23 cellular contexts compared by ENCODE assay signal in genomic region chr19:12260236-12260635, GRCh38. TPM values are rescaled to one million over a fixed set of nuclear protein-coding genes. Genes with fewer than 3 reads are reported as not detected.
DNase-seq lines count a peak whose midpoint lies in the region; ATAC-seq, FAIRE-seq and TF ChIP-seq lines count a peak whose summit lies in the region.
"Had no signal": no experiment of that assay in that cellular context is flagged by ENCODE, and none has a peak within 500 bp of the region (broad histone marks: within the 10 kb centered on the region; RNA-seq: fewer than 3 reads in every experiment).

No MANE protein-coding gene starts in this region.

- H2AK5ac ChIP-seq in neuronal stem cell (ENCODE audit: low read depth, low read length): no peak overlapping the region

- WGBS in liver: 98% methylated on average over 23 of the region's 23 CpGs
- 98% methylated on average over 10 of the region's 23 CpGs for WGBS in right lobe of liver (ENCODE audit: insufficient coverage, low coverage, low lambda C conversion rate, missing lambda C conversion rate)
- WGBS in K562 (ENCODE audit: insufficient coverage, low coverage, missing lambda C conversion rate): 10% methylated on average over 23 of the region's 23 CpGs
- WGBS in neuronal stem cell (ENCODE audit: extremely low coverage in 2 of 2, insufficient read length in 2 of 2, insufficient replicate concordance in 1 of 2), 2 donors: no CpG with 5 or more reads among the region's 23 CpGs
- WGBS in testis, 2 donors: 47 to 79% methylated on average over 23 of the region's 23 CpGs
- WGBS in smooth muscle cell (ENCODE audit: low lambda C conversion rate): 97% methylated on average over 23 of the region's 23 CpGs

- no peaks in the 10 kb centered on the region for H3K79me1 ChIP-seq in neuronal stem cell (ENCODE audit: low read depth, low read length)

- H3K9me1 ChIP-seq in K562 (ENCODE audit: control insufficient read depth, insufficient read depth, low read length): no peaks in the 10 kb centered on the region

- H3K9me3 Mint-ChIP-seq in natural killer cell treated with Interleukin-12 subunit alpha and Interleukin-12 subunit beta and Interleukin-15 and Interleukin-18, amount 100 ng/mL, for 72 hours: peaks cover 9% of the 10 kb centered on the region

- no peak overlapping the region for H2BK5ac ChIP-seq in neuronal stem cell (ENCODE audit: low read length)

- in situ Hi-C loops in K562 (cut with MboI): no loop called here

- no TSS peak for BruUV-seq in K562 (replicated peaks; lab: Mats Ljungman, UMichigan)

- peak overlapping the region in 2 of 3 donors; percentile 24 to 27 for H3K4me3 ChIP-seq in liver (ENCODE audit: low read depth in 1 of 3, low read length in 3 of 3)
- H3K4me3 ChIP-seq in right lobe of liver: no peak overlapping the region
- no peak overlapping the region for H3K4me3 ChIP-seq in K562
- H3K4me3 ChIP-seq in neuronal stem cell (ENCODE audit: low read length in 2 of 2): no peak overlapping the region
- no peak overlapping the region for H3K4me3 ChIP-seq in testis
- no peak overlapping the region for H3K4me3 ChIP-seq in smooth muscle cell
- H3K4me3 ChIP-seq: BLaER1 had no signal

- H3K36me3 ChIP-seq in liver (ENCODE audit: control insufficient read depth in 4 of 4, insufficient read depth in 3 of 4, low read depth in 1 of 4, low read length in 3 of 4): no peaks in the 10 kb centered on the region
- H3K36me3 ChIP-seq in right lobe of liver: no peaks in the 10 kb centered on the region
- no peaks in the 10 kb centered on the region for H3K36me3 ChIP-seq in K562 (ENCODE audit: control insufficient read depth, insufficient read depth, low read length)
- H3K36me3 ChIP-seq in neuronal stem cell (replicated peaks in 1 of 2; ENCODE audit: control insufficient read depth in 2 of 2, insufficient read depth in 2 of 2, low read length in 2 of 2): no peaks in the 10 kb centered on the region
- H3K36me3 ChIP-seq in testis (ENCODE audit: low read depth, missing control alignments): no peaks in the 10 kb centered on the region
- H3K36me3 ChIP-seq in smooth muscle cell (ENCODE audit: low read depth): no peaks in the 10 kb centered on the region
- H3K36me3 ChIP-seq: BE2C, BLaER1 had no signal

- H3K14ac ChIP-seq in neuronal stem cell (ENCODE audit: low read length): no peak overlapping the region

- CTCF ChIA-PET in K562 (lab: Yijun Ruan, JAX; ENCODE audit: low intra/inter-chr PET ratio): no interaction called here

- H3K27me3 ChIP-seq in liver (ENCODE audit: control insufficient read depth in 4 of 4, insufficient read depth in 4 of 4, low read length in 3 of 4) (no peaks in the 10 kb centered on the region), right lobe of liver (no peaks in the 10 kb centered on the region), K562 (ENCODE audit: control insufficient read depth in 2 of 2, insufficient read depth in 2 of 2, low read length in 2 of 2) (peaks cover 0 to 31% of the 10 kb centered on the region in 2 experiments; a peak in 3 of 5 replicates), neuronal stem cell (ENCODE audit: control insufficient read depth in 3 of 3, insufficient read depth in 3 of 3, low read depth in 1 of 3, low read length in 3 of 3) (no peaks in the 10 kb centered on the region), testis (no peaks in the 10 kb centered on the region), smooth muscle cell (ENCODE audit: low read depth) (no peaks in the 10 kb centered on the region)
- H3K27me3 ChIP-seq: BE2C, BLaER1 had no signal

- H3K4me2 ChIP-seq in K562 (ENCODE audit: insufficient read depth, low read length): no peak overlapping the region
- H3K4me2 ChIP-seq in neuronal stem cell (ENCODE audit: insufficient read depth, low read length, poor library complexity, severe bottlenecking): no peak overlapping the region
- H3K4me2 ChIP-seq in smooth muscle cell: no peak overlapping the region

- H2AFZ ChIP-seq in K562 (ENCODE audit: low read depth, low read length): no peak overlapping the region
- no peak overlapping the region for H2AFZ ChIP-seq in neuronal stem cell (ENCODE audit: low read length)
- H2AFZ ChIP-seq in smooth muscle cell (ENCODE audit: low read depth): no peak overlapping the region

- H2BK120ac ChIP-seq in neuronal stem cell (ENCODE audit: low read depth, low read length): no peak overlapping the region

- POLR2A ChIA-PET in K562 (lab: Yijun Ruan, JAX): interaction anchor here (1.0 kb wide), 1 partner anchor 351 kb away, joined by 4 read pairs; the partner anchor contains the start of genes ZNF490 and ZNF791

- no peak overlapping the region for H4K8ac ChIP-seq in neuronal stem cell (ENCODE audit: low read depth, low read length)

- H3K27ac ChIP-seq in liver (ENCODE audit: low read depth in 1 of 2, low read length in 2 of 2) (no peak overlapping the region), right lobe of liver (no peak overlapping the region), K562 (ENCODE audit: extremely low read depth, low read depth, low read length) (no peak overlapping the region), neuronal stem cell (replicated peaks; ENCODE audit: low read length) (no peak overlapping the region), testis (no peak overlapping the region), smooth muscle cell (ENCODE audit: low read depth) (no peak overlapping the region)
- H3K27ac ChIP-seq: BLaER1, C4-2B had no signal

- H3K79me2 ChIP-seq in K562 (ENCODE audit: control insufficient read depth, insufficient read depth, low read length) (no peaks in the 10 kb centered on the region), smooth muscle cell (ENCODE audit: low read depth) (no peaks in the 10 kb centered on the region)

- H3K9me3 ChIP-seq in liver (ENCODE audit: control insufficient read depth in 4 of 4, low read length in 3 of 4): peaks cover 30 to 43% (median 35%) of the 10 kb centered on the region in 4 donors
- peaks cover 0 to 14% (median 4%) of the 10 kb centered on the region in 4 donors for H3K9me3 ChIP-seq in right lobe of liver
- H3K9me3 ChIP-seq in K562 (replicated peaks; ENCODE audit: control insufficient read depth, insufficient read depth, low read depth, low read length): no peaks in the 10 kb centered on the region
- H3K9me3 ChIP-seq in neuronal stem cell (replicated peaks in 1 of 2; ENCODE audit: control insufficient read depth in 2 of 2, insufficient read depth in 1 of 2, low read depth in 1 of 2, low read length in 2 of 2): peaks cover 15 to 19% of the 10 kb centered on the region in 2 donors
- H3K9me3 ChIP-seq in testis: no peaks in the 10 kb centered on the region
- H3K9me3 ChIP-seq in smooth muscle cell (replicated peaks; ENCODE audit: low read depth): peaks cover 8% of the 10 kb centered on the region
- H3K9me3 ChIP-seq: BE2C had no signal

- H3K23ac ChIP-seq in neuronal stem cell (ENCODE audit: low read depth, low read length, poor library complexity): peak overlapping the region; percentile 14

- no peaks in the 10 kb centered on the region for H3K4me1 ChIP-seq in liver (ENCODE audit: control insufficient read depth in 4 of 4, insufficient read depth in 4 of 4, low read length in 3 of 4)
- no peaks in the 10 kb centered on the region for H3K4me1 ChIP-seq in right lobe of liver
- H3K4me1 ChIP-seq in K562 (replicated peaks in 1 of 2; ENCODE audit: control insufficient read depth in 2 of 2, insufficient read depth in 2 of 2, low read length in 2 of 2): peaks cover 0 to 5% of the 10 kb centered on the region in 2 experiments; a peak in 2 of 5 replicates
- no peaks in the 10 kb centered on the region for H3K4me1 ChIP-seq in neuronal stem cell (ENCODE audit: control insufficient read depth in 2 of 2, insufficient read depth in 1 of 2, low read depth in 1 of 2, low read length in 2 of 2)
- H3K4me1 ChIP-seq in testis: no peaks in the 10 kb centered on the region
- H3K4me1 ChIP-seq in smooth muscle cell (ENCODE audit: low read depth): no peaks in the 10 kb centered on the region
- H3K4me1 ChIP-seq: BE2C, Caco-2 had no signal

- DNase-seq in right lobe of liver (no peak), K562 (ENCODE audit: extremely low read depth in 1 of 4, low spot score in 3 of 4) (no peak), neuronal stem cell (ENCODE audit: low spot score) (no peak), testis (peak; percentile 18), smooth muscle cell (lab: John Stamatoyannopoulos, UW; ENCODE audit: unreplicated experiment) (no peak)
- no peak for DNase-seq in natural killer cell treated with Interleukin-12 subunit alpha and Interleukin-12 subunit beta and Interleukin-15 and Interleukin-18, amount 100 ng/mL, for 72 hours (ENCODE audit: low spot score)
- DNase-seq: 8988T; ACHN; BE2C; Caco-2; Calu3; CD4-positive, alpha-beta T cell; CD8-positive, alpha-beta T cell; DMS79 treated with DMSO at 0.1 percent for 48 hours had no signal

- no peak overlapping the region for H3K9ac ChIP-seq in liver (ENCODE audit: low read depth in 1 of 2, low read length in 2 of 2)
- H3K9ac ChIP-seq in K562 (ENCODE audit: insufficient read depth in 1 of 2, low read depth in 2 of 2, low read length in 2 of 2): no peak overlapping the region
- H3K9ac ChIP-seq in neuronal stem cell (ENCODE audit: low read depth, low read length, poor library complexity): no peak overlapping the region
- no peak overlapping the region for H3K9ac ChIP-seq in smooth muscle cell (ENCODE audit: low read depth)
- H3K9ac ChIP-seq: BLaER1 had no signal

- no peak overlapping the region for H2BK12ac ChIP-seq in neuronal stem cell (ENCODE audit: low read length)

- TF ChIP-seq CTCF in liver (IDR thresholded peaks at IDR 0.05; ENCODE audit: low read depth, low read length, missing input control) (no peak), right lobe of liver (IDR thresholded peaks at IDR 0.05) (no peak), K562 (IDR thresholded peaks at IDR 0.05 in 2 of 3, conservative IDR thresholded peaks at IDR 0.05 in 1 of 3; ENCODE audit: insufficient read depth in 2 of 3, low read depth in 1 of 3, low read length in 3 of 3) (no peak), testis (IDR thresholded peaks at IDR 0.05) (no peak), smooth muscle cell (IDR thresholded peaks at IDR 0.05; ENCODE audit: borderline replicate concordance, insufficient read depth, poor library complexity, severe bottlenecking) (no peak)

- H4K91ac ChIP-seq in neuronal stem cell (ENCODE audit: low read depth, low read length, poor library complexity): no peak overlapping the region

- TF ChIP-seq POLR2A in right lobe of liver (IDR thresholded peaks at IDR 0.05): no peak
- no peak for TF ChIP-seq POLR2A in K562 (conservative IDR thresholded peaks at IDR 0.05)
- TF ChIP-seq POLR2A in testis (IDR thresholded peaks at IDR 0.05): no peak

- no peak overlapping the region for H3K4ac ChIP-seq in neuronal stem cell (ENCODE audit: low read length)

- ATAC-seq in right lobe of liver: no peak
- ATAC-seq in K562: no peak
- no peak for ATAC-seq in natural killer cell treated with Interleukin-12 subunit alpha and Interleukin-12 subunit beta and Interleukin-15 and Interleukin-18, amount 100 ng/mL, for 72 hours
- no peak for ATAC-seq in GM21619 (IDR thresholded peaks at IDR 0.05; ENCODE audit: unreplicated experiment)
- ATAC-seq: CD8-positive, alpha-beta T cell had no signal

- no peak overlapping the region for H3K27ac Mint-ChIP-seq in natural killer cell treated with Interleukin-12 subunit alpha and Interleukin-12 subunit beta and Interleukin-15 and Interleukin-18, amount 100 ng/mL, for 72 hours
- H3K27ac Mint-ChIP-seq: CD4-positive, alpha-beta T cell; CD8-positive, alpha-beta T cell had no signal

- H3K36me3 Mint-ChIP-seq in natural killer cell treated with Interleukin-12 subunit alpha and Interleukin-12 subunit beta and Interleukin-15 and Interleukin-18, amount 100 ng/mL, for 72 hours: peaks cover 20% of the 10 kb centered on the region

- no peaks in the 10 kb centered on the region for H4K20me1 ChIP-seq in K562 (replicated peaks; ENCODE audit: control insufficient read depth, insufficient read depth, low read length)
- H4K20me1 ChIP-seq in smooth muscle cell (ENCODE audit: low read depth): no peaks in the 10 kb centered on the region
- H4K20me1 ChIP-seq: BLaER1 had no signal

- no peak overlapping the region for H3K18ac ChIP-seq in neuronal stem cell (ENCODE audit: low read length)

- no peaks in the 10 kb centered on the region for H3K27me3 Mint-ChIP-seq in natural killer cell treated with Interleukin-12 subunit alpha and Interleukin-12 subunit beta and Interleukin-15 and Interleukin-18, amount 100 ng/mL, for 72 hours
- H3K27me3 Mint-ChIP-seq: CD4-positive, alpha-beta T cell had no signal

- TF ChIP-seq RAD21 in liver (IDR thresholded peaks at IDR 0.05) (no peak), K562 (CRISPR knock-in tag; conservative IDR thresholded peaks at IDR 0.05 in 1 of 2, IDR thresholded peaks at IDR 0.05 in 1 of 2) (no peak)

- intact Hi-C loops in right lobe of liver (cut with DNase I) (no loop called here), K562 (cut with micrococcal nuclease) (no loop called here), testis (cut with DNase I; ENCODE audit: low total_unique reads) (no loop called here)

- TF ChIP-seq EP300 in K562 (IDR thresholded peaks at IDR 0.05; ENCODE audit: low read length): no peak

- no peak for FAIRE-seq in K562 (lab: Jason Lieb, UNC)
- FAIRE-seq: A204.1, D721Med, G401.6, GM12891, GM19239 had no signal

- H3K4me1 Mint-ChIP-seq in natural killer cell treated with Interleukin-12 subunit alpha and Interleukin-12 subunit beta and Interleukin-15 and Interleukin-18, amount 100 ng/mL, for 72 hours (ENCODE audit: low read depth in 2 of 2): peaks cover 6 to 13% of the 10 kb centered on the region in 2 donors

- H2BK15ac ChIP-seq in neuronal stem cell (ENCODE audit: low read length): no peak overlapping the region

- no peaks in the 10 kb centered on the region for H3F3A ChIP-seq in smooth muscle cell (ENCODE audit: low read depth)

- no peak overlapping the region for H3K4me3 Mint-ChIP-seq in natural killer cell treated with Interleukin-12 subunit alpha and Interleukin-12 subunit beta and Interleukin-15 and Interleukin-18, amount 100 ng/mL, for 72 hours
- H3K4me3 Mint-ChIP-seq: CD4-positive, alpha-beta T cell; CD8-positive, alpha-beta T cell had no signal

RNA-seq across cellular contexts. Expression of gene ZNF44, which starts 34.4 kb away (rescaled TPM):
- 10 to 100 TPM in 1 of 2 donors, 1 to 10 TPM in 1; 7.1 to 17.9 TPM for total RNA-seq in liver
- polyA plus RNA-seq in liver: 1 to 10 TPM; 4.1 to 6.6 TPM
- total RNA-seq in right lobe of liver: 10 to 100 TPM in 1 of 6 experiments, 1 to 10 TPM in 5; 4.9 to 11.6 (median 6.2) TPM
- 5.5 and 19.4 TPM in 2 replicates for total RNA-seq in K562 (2011; cell fraction: chromatin; rRNA removed; ENCODE audit: low replicate concordance)
- 3.3 and 4.5 TPM in 2 replicates for total RNA-seq in K562 (2011; cell fraction: nucleolus; rRNA removed)
- total RNA-seq in K562 (2011; cell fraction: nucleoplasm; rRNA removed): 7.4 and 7.6 TPM in 2 replicates
- 2.6 and 3.2 TPM in 2 replicates for total RNA-seq in K562 (2014; rRNA removed)
- total RNA-seq in K562 (2014; rRNA removed; fragmentation: Illumina TruSeq; extraction: Trizol): 8.3 TPM in 2 replicates
- 7.7 and 8.2 TPM in 2 replicates for total RNA-seq in K562 (2015; rRNA removed; fragmentation: Illumina TruSeq; extraction: Trizol)
- total RNA-seq in K562 (2021): 3.2 and 3.9 TPM in 2 replicates
- 2.7 and 4.4 TPM in 2 replicates for polyA plus RNA-seq in K562 (2011; rRNA removed)
- 0.54 and 1.2 TPM in 2 replicates for polyA plus RNA-seq in K562 (2011; cell fraction: cytosol; rRNA removed)
- 2.3 and 2.4 TPM in 2 replicates for polyA plus RNA-seq in K562 (2011; cell fraction: nucleus; rRNA removed)
- 4.7 and 6.8 TPM in 2 replicates for polyA plus RNA-seq in K562 (2012)
- polyA plus RNA-seq in K562 (2014; fragmentation: Illumina TruSeq; extraction: Trizol): 5.3 and 5.5 TPM in 2 replicates
- 1 to 10 TPM; 2.7 to 5.7 TPM for polyA plus RNA-seq in K562 (2014; fragmentation: Nextera tagmentation; extraction: Ambion mirVana)
- 3.9 and 4.4 TPM in 2 replicates for polyA plus RNA-seq in K562 (2014; rRNA removed)
- 3.5 and 4.9 TPM in 2 replicates for polyA minus RNA-seq in K562 (2011; rRNA and poly(A)+ RNA removed)
- 0.55 and 1.0 TPM in 2 replicates for polyA minus RNA-seq in K562 (2011; cell fraction: cytosol; rRNA and poly(A)+ RNA removed)
- polyA minus RNA-seq in K562 (2011; cell fraction: nucleus; rRNA and poly(A)+ RNA removed): 0.94 and 3.1 TPM in 2 replicates
- 2.9 TPM for polyA plus RNA-seq in neuronal stem cell (2013, experiment 1 of 2)
- 3.1 TPM for polyA plus RNA-seq in neuronal stem cell (2013, experiment 2 of 2)
- total RNA-seq in testis: 10 to 100 TPM; 22.4 to 30.2 TPM
- 18.9 TPM for polyA plus RNA-seq in testis (ENCODE audit: insufficient read depth, low read depth, low replicate concordance)
- 10 to 100 TPM; 11.7 to 15.7 TPM for total RNA-seq in natural killer cell treated with Interleukin-12 subunit alpha and Interleukin-12 subunit beta and Interleukin-15 and Interleukin-18, amount 100 ng/mL, for 72 hours
- 5.3 and 5.8 TPM in 2 replicates for total RNA-seq in smooth muscle cell
- polyA plus RNA-seq in smooth muscle cell: 3.2 and 5.3 TPM in 2 replicates

Comparison
In these comparisons a context has a peak if more than half of its experiments do, and no peak if none do; other contexts are left out.
1. H3K4me3 ChIP-seq: peak in liver (2 of 3); none in right lobe of liver (0 of 3), K562 (single experiment), neuronal stem cell (0 of 2), testis (0 of 2) and smooth muscle cell (single experiment).